Comparison of ENCODE assay signal across 8 cellular contexts in genomic region chr11:3056296-3057068, GRCh38. TPM values are rescaled to one million over a fixed set of nuclear protein-coding genes. Genes with fewer than 3 reads are reported as not detected.
A peak's percentile ranks its signal among the peaks of the same experiment; 100 is the strongest.
DNase-seq lines count a peak whose midpoint lies in the region; ATAC-seq and TF ChIP-seq lines count a peak whose summit lies in the region.

No MANE protein-coding gene starts in this region.

- H3K27ac Mint-ChIP-seq in central memory CD8-positive, alpha-beta T cell (ENCODE audit: low read depth): peak overlapping the region; percentile 79

- peaks cover 30% of the 10 kb centered on the region for H3K4me1 ChIP-seq in SJSA1 (replicated peaks)
- peaks cover 37% of the 10 kb centered on the region for H3K4me1 ChIP-seq in mononuclear cell (ENCODE audit: insufficient read depth, low read length)
- H3K4me1 ChIP-seq in tibial nerve: peaks cover 0 to 50% (median 15%) of the 10 kb centered on the region in 4 donors

- peak overlapping the region; percentile 89 for H3K4me3 Mint-ChIP-seq in central memory CD8-positive, alpha-beta T cell

- DNase-seq in NCI-H748 (lab: John Stamatoyannopoulos, UW; ENCODE audit: unreplicated experiment): peak; percentile 11
- DNase-seq in NCI-H748 treated with DMSO at 0.1 percent for 48 hours (lab: John Stamatoyannopoulos, UW): no peak
- DNase-seq in SJSA1 (ENCODE audit: low read depth in 1 of 2, low spot score in 2 of 2): peak in 1 of 2 experiments; percentile 31
- DNase-seq in central memory CD8-positive, alpha-beta T cell (ENCODE audit: low spot score in 2 of 2): no peak
- DNase-seq in tibial nerve (ENCODE audit: low spot score in 2 of 2): no peak
- no peak for DNase-seq in putamen (ENCODE audit: low spot score)
- DNase-seq in KG1 (lab: John Stamatoyannopoulos, UW): no peak

- H3K36me3 Mint-ChIP-seq in central memory CD8-positive, alpha-beta T cell (ENCODE audit: insufficient read depth): peaks cover 5% of the 10 kb centered on the region

- H3K36me3 ChIP-seq in SJSA1: peaks cover 33% of the 10 kb centered on the region
- peaks cover 0 to 18% (median 0%) of the 10 kb centered on the region in 3 donors for H3K36me3 ChIP-seq in tibial nerve

- no peak for TF ChIP-seq EP300 in tibial nerve (IDR thresholded peaks at IDR 0.05)

- peaks cover 1% of the 10 kb centered on the region for H3K27me3 Mint-ChIP-seq in central memory CD8-positive, alpha-beta T cell

- 3 to 7% methylated on average over 11 to 22 of the region's 29 CpGs for WGBS in tibial nerve, 2 donors

- H3K4me1 Mint-ChIP-seq in central memory CD8-positive, alpha-beta T cell: peaks cover 39% of the 10 kb centered on the region

- H3K27me3 ChIP-seq in SJSA1 (replicated peaks): no peaks in the 10 kb centered on the region
- H3K27me3 ChIP-seq in mononuclear cell (ENCODE audit: insufficient read depth, low read length): no peaks in the 10 kb centered on the region
- H3K27me3 ChIP-seq in tibial nerve: no peaks in the 10 kb centered on the region

- no peak for TF ChIP-seq POLR2A in tibial nerve (IDR thresholded peaks at IDR 0.05)

- no peaks in the 10 kb centered on the region for H3K9me3 ChIP-seq in SJSA1 (replicated peaks)
- H3K9me3 ChIP-seq in mononuclear cell (ENCODE audit: low read depth, low read length): no peaks in the 10 kb centered on the region
- no peaks in the 10 kb centered on the region for H3K9me3 ChIP-seq in tibial nerve

- H3K27ac ChIP-seq in SJSA1 (peak overlapping the region; percentile 67), tibial nerve (peak overlapping the region in 3 of 4 donors; percentile 30 to 87 (median 82))

- no peaks in the 10 kb centered on the region for H3K9me3 Mint-ChIP-seq in central memory CD8-positive, alpha-beta T cell

- H3K4me3 ChIP-seq in SJSA1 (peak overlapping the region; percentile 72), mononuclear cell (ENCODE audit: low read length) (peak overlapping the region; percentile 82), tibial nerve (peak overlapping the region; percentile 60 to 91 (median 78))

- ATAC-seq in central memory CD8-positive, alpha-beta T cell (replicated peaks; ENCODE audit: extremely low read depth, poor library complexity, severe bottlenecking): no peak

- TF ChIP-seq CTCF in tibial nerve (IDR thresholded peaks at IDR 0.05): no peak

RNA-seq across cellular contexts. Expression of gene CARS1, which starts 0.7 kb away (rescaled TPM):
- total RNA-seq in SJSA1 (2014; rRNA removed; shearing (Covaris generic)): 34.9 and 57.6 TPM in 2 replicates
- total RNA-seq in mononuclear cell: 17.8 TPM
- 10 to 100 TPM; 29.3 to 50.4 (median 36.4) TPM for total RNA-seq in tibial nerve
